ENCODE assay signal across 23 cellular contexts in the genomic region with DNA sequence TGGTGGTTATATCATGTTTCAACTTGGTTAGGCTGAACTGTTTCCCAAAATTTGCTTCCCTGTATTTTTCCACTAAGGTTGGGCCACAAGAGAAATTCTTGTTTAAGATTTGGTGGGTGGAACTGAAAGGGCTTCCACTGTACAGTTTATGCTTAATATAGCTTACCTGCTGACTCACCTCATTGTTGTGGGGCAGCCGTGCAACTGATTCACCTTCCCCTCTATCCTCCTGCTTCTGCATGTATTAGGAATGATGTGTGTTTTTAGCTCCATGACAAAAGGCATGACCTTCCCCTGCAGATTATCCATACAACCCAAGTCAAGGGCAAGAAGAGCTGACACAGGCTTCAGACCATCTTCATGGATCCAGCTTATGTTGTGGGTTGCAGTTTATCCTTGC.
"Had no signal": no experiment of that assay in that cellular context is flagged by ENCODE, and none has a peak within 500 bp of the region (broad histone marks: within the 10 kb centered on the region; RNA-seq: fewer than 3 reads in every experiment).

No MANE protein-coding gene starts in this region.

- FAIRE-seq: kidney had no signal

- H3K9me3 ChIP-seq: heart right ventricle, left lung, sigmoid colon, transverse colon, uterus had no signal

- H3K4me2 ChIP-seq: neural progenitor cell had no signal

- H3K27me3 ChIP-seq: heart right ventricle, left lung, neural progenitor cell, sigmoid colon, transverse colon, uterus had no signal

- ATAC-seq: activated CD4-positive, alpha-beta T cell treated with anti-CD3 and anti-CD28 coated beads for 36 hours; activated T-cell treated with anti-CD3 and anti-CD28 coated beads, Interleukin-2, amount 50 U/mL, for 4 hours; heart right ventricle; left lung; naive thymus-derived CD8-positive, alpha-beta T cell; stimulated activated naive B cell treated with anti-CD40 and anti-IgM and Interleukin-4, amounts not matched to agents 10 μg/mL and 1 μg/mL and 100 μg/mL, for 72 hours had no signal

- DNase-seq: activated B cell treated with CpG ODN at 0.5 μM for 24 hours; activated CD4-positive, alpha-beta T cell treated with anti-CD3 and anti-CD28 coated beads for 36 hours; activated CD4-positive, alpha-beta T cell treated with anti-CD3 and anti-CD28 coated beads, Interleukin-2, amount 50 U/mL, for 4 hours; activated CD8-positive, alpha-beta memory T cell treated with anti-CD3 and anti-CD28 coated beads, Interleukin-2, amount 50 U/mL, for 48 hours; activated naive CD4-positive, alpha-beta T cell; activated naive CD8-positive, alpha-beta T cell treated with anti-CD3 and anti-CD28 coated beads, Interleukin-2, amount 10 ng/mL, durations not matched to agents 7 days and 5 days; activated T-cell treated with anti-CD3 and anti-CD28 coated beads, Interleukin-2, amount 50 U/mL, for 4 hours; amniotic stem cell; cerebellar nuclear complex; heart right ventricle; kidney; left lung; naive thymus-derived CD8-positive, alpha-beta T cell; retina; sigmoid colon; stimulated activated CD4-positive, alpha-beta T cell treated with anti-CD3 and anti-CD28 coated beads, Interleukin-2, amount 100 ng/mL, for 48 hours; stimulated activated CD8-positive, alpha-beta memory T cell treated with anti-CD3 and anti-CD28 coated beads, Interleukin-4, amount 100 ng/mL, for 48 hours; stimulated activated naive B cell treated with anti-CD40 and anti-IgM and Interleukin-4, amounts not matched to agents 10 μg/mL and 1 μg/mL and 100 μg/mL, for 72 hours; transverse colon; uterus had no signal

- H3K9ac ChIP-seq: neural progenitor cell had no signal

- H2AFZ ChIP-seq: neural progenitor cell had no signal

- H3K4me3 ChIP-seq: coronary artery, heart right ventricle, left lung, lung, neural progenitor cell, sigmoid colon, transverse colon, uterus had no signal

- H3K27ac ChIP-seq: coronary artery, heart right ventricle, left lung, neural progenitor cell, sigmoid colon, transverse colon, uterus had no signal

- H3K4me1 ChIP-seq: left lung, neural progenitor cell, sigmoid colon, transverse colon, uterus had no signal

- H3K36me3 ChIP-seq: heart right ventricle, left lung, neural progenitor cell, sigmoid colon, transverse colon, uterus had no signal
